8 cellular contexts compared by ENCODE assay signal in genomic region chr6:2765166-2765895, GRCh38. TPM values are rescaled to one million over a fixed set of nuclear protein-coding genes. Genes with fewer than 3 reads are reported as not detected.
A peak's percentile ranks its signal among the peaks of the same experiment; 100 is the strongest.
DNase-seq lines count a peak whose midpoint lies in the region; ATAC-seq, FAIRE-seq and TF ChIP-seq lines count a peak whose summit lies in the region.

Gene WRNIP1 (plus strand): TSS chr6:2765393. CDS start chr6:2765623, 230 bp downstream.

- no peak within 1 kb of the TSS for H2BK5ac ChIP-seq in H1 (ENCODE audit: low read depth, low read length)
- no peak within 1 kb of the TSS for H2BK5ac ChIP-seq in mesendoderm (ENCODE audit: low read length)

- H2BK20ac ChIP-seq in H1 (ENCODE audit: low read length): no peak within 1 kb of the TSS

- H3K4me3 ChIP-seq in H1 (ENCODE audit: extremely low read depth in 1 of 4, insufficient read depth in 2 of 4, low read depth in 3 of 4, low read length in 4 of 4) (peak within 1 kb of the TSS; percentile 81 to 94 (median 84)), mesendoderm (ENCODE audit: low read length) (peak within 1 kb of the TSS; percentile 63)

- peak; percentile 65 to 70 (median 66) for TF ChIP-seq CTCF in H1 (IDR thresholded peaks at IDR 0.05; ENCODE audit: control extremely low read depth in 1 of 3, insufficient read depth in 1 of 3, low read depth in 1 of 3, low read length in 3 of 3)

- H2AK5ac ChIP-seq in H1 (ENCODE audit: low read depth, low read length) (no peak within 1 kb of the TSS), mesendoderm (ENCODE audit: low read length) (no peak within 1 kb of the TSS)

- H3K4me2 ChIP-seq in H1 (ENCODE audit: insufficient read depth in 1 of 2, low read depth in 2 of 2, low read length in 2 of 2) (peak within 1 kb of the TSS; percentile 83 to 88), mesendoderm (ENCODE audit: low read length) (peak within 1 kb of the TSS; percentile 57)

- H3K4me1 ChIP-seq in H1 (replicated peaks in 1 of 4; ENCODE audit: control insufficient read depth in 3 of 4, insufficient read depth in 4 of 4, low read length in 3 of 4) (peaks cover 0 to 11% (median 8%) of the 10 kb centered on the region in 4 experiments; a peak in 4 of 7 replicates), mesendoderm (ENCODE audit: control insufficient read depth, low read depth, low read length) (peaks cover 7% of the 10 kb centered on the region)

- H3K79me1 ChIP-seq in H1 (ENCODE audit: low read depth, low read length): peaks cover 18% of the 10 kb centered on the region
- H3K79me1 ChIP-seq in mesendoderm (ENCODE audit: low read length): peaks cover 11% of the 10 kb centered on the region

- 4% methylated on average over 43 of the region's 104 CpGs; no CpG with 5 or more reads in 1 of the 2 experiments for WGBS in H1 (ENCODE audit: extremely low coverage in 1 of 2, insufficient coverage in 1 of 2, insufficient read length in 1 of 2, insufficient replicate concordance in 2 of 2, low coverage in 1 of 2, low lambda C conversion rate in 2 of 2, missing lambda C conversion rate in 1 of 2), 2 experiments
- WGBS in mesendoderm (ENCODE audit: extremely low coverage, insufficient coverage, low lambda C conversion rate): no CpG with 5 or more reads among the region's 104 CpGs

- peak within 1 kb of the TSS; percentile 47 for H4K5ac ChIP-seq in H1 (ENCODE audit: insufficient read length, low read depth, low read length)
- no peak within 1 kb of the TSS for H4K5ac ChIP-seq in mesendoderm (ENCODE audit: low read length)

- no peak within 1 kb of the TSS for H3K14ac ChIP-seq in H1 (ENCODE audit: insufficient read length)

- H2BK120ac ChIP-seq in H1 (replicated peaks; ENCODE audit: low read depth, low read length) (no peak within 1 kb of the TSS), mesendoderm (ENCODE audit: low read depth, low read length) (no peak within 1 kb of the TSS)

- CTCF ChIA-PET in H1 (lab: Charles Lee; ENCODE audit: partially characterized antibody): interaction anchor here (0.6 to 7.4 kb wide), 4 partner anchors 9 to 27 kb away, joined by 3 to 66 read pairs (median 3); partner anchors contain the start of gene MYLK4

- peak; percentile 9 to 23; a peak in 1 of 4 replicates for TF ChIP-seq RAD21 in H1 (IDR thresholded peaks at IDR 0.05 in 1 of 2, conservative IDR thresholded peaks at IDR 0.05 in 1 of 2; ENCODE audit: low read depth in 2 of 2, low read length in 2 of 2)

- DNase-seq in COLO668 (lab: John Stamatoyannopoulos, UW; ENCODE audit: unreplicated experiment) (peak; percentile 97), HTR-8/SVneo (ENCODE audit: insufficient read length, low spot score) (peak; percentile 96), NOMO-1 treated with DMSO at 0.1 percent for 48 hours (lab: John Stamatoyannopoulos, UW; ENCODE audit: unreplicated experiment) (peak; percentile 98), H1 (ENCODE audit: low read depth in 1 of 2, low spot score in 2 of 2) (peak; percentile 92 to 95), mesendoderm (peak; percentile 100)
- DNase-seq in activated CD8-positive, alpha-beta memory T cell treated with anti-CD3 and anti-CD28 coated beads for 48 hours (ENCODE audit: low read depth in 2 of 3, low spot score in 2 of 3): peak; percentile 82 to 95 (median 82)
- DNase-seq in stimulated activated CD8-positive, alpha-beta memory T cell treated with anti-CD3 and anti-CD28 coated beads, Interleukin-15, amount 100 ng/mL, for 1 hour (ENCODE audit: low read depth): peak; percentile 89

- no peaks in the 10 kb centered on the region for H3K27me3 ChIP-seq in H1 (replicated peaks in 1 of 4; ENCODE audit: control insufficient read depth in 3 of 4, extremely low read depth in 1 of 4, insufficient read depth in 3 of 4, low read length in 3 of 4)
- no peaks in the 10 kb centered on the region for H3K27me3 ChIP-seq in mesendoderm (ENCODE audit: insufficient read depth, low read length, poor library complexity)

- H3K27ac ChIP-seq in H1 (ENCODE audit: low read depth, low read length) (peak within 1 kb of the TSS; percentile 40), mesendoderm (ENCODE audit: low read depth, low read length) (peak within 1 kb of the TSS; percentile 73)

- peak within 1 kb of the TSS; percentile 68 to 87 (median 77); a peak in 6 of 7 replicates for H3K9ac ChIP-seq in H1 (replicated peaks in 1 of 4; ENCODE audit: extremely low read depth in 1 of 4, low read depth in 3 of 4, low read length in 3 of 4)
- peak within 1 kb of the TSS; percentile 92 for H3K9ac ChIP-seq in mesendoderm (ENCODE audit: low read length)

- H3K79me2 ChIP-seq in H1 (ENCODE audit: control insufficient read depth in 1 of 2, insufficient read depth in 2 of 2, low read length in 2 of 2) (peaks cover 16 to 43% of the 10 kb centered on the region in 2 experiments), mesendoderm (ENCODE audit: control insufficient read depth, insufficient read depth, low read length) (peaks cover 34% of the 10 kb centered on the region)

- H3K9me3 ChIP-seq in H1 (ENCODE audit: insufficient read depth in 2 of 2, low read depth in 1 of 2, low read length in 1 of 2): no peaks in the 10 kb centered on the region

- H2AFZ ChIP-seq in H1 (ENCODE audit: low read length): peak within 1 kb of the TSS; percentile 35

- H3K56ac ChIP-seq in H1 (replicated peaks; ENCODE audit: insufficient read length, low read depth, low read length) (peak within 1 kb of the TSS; percentile 57), mesendoderm (ENCODE audit: low read length) (peak within 1 kb of the TSS; percentile 96)

- no peak for TF ChIP-seq POLR2A in H1 (IDR thresholded peaks at IDR 0.05; ENCODE audit: control extremely low read depth in 1 of 2, low read depth in 2 of 2, low read length in 2 of 2)

- H3K36me3 ChIP-seq in H1 (ENCODE audit: control insufficient read depth in 2 of 4, insufficient read depth in 4 of 4, low read length in 3 of 4): peaks cover 0 to 6% (median 0%) of the 10 kb centered on the region in 4 experiments; a peak in 1 of 8 replicates
- no peaks in the 10 kb centered on the region for H3K36me3 ChIP-seq in mesendoderm (ENCODE audit: control insufficient read depth, insufficient read depth, low read length)

- POLR2A ChIA-PET in H1 (lab: Charles Lee; ENCODE audit: partially characterized antibody): interaction anchor here (1.0 to 5.6 kb wide), 7 partner anchors 12 to 223 kb away, joined by 4 to 21 read pairs (median 4); partner anchors contain the start of gene SERPINB1

- no peak within 1 kb of the TSS for H2BK12ac ChIP-seq in H1 (ENCODE audit: low read depth, low read length)

- H3K23ac ChIP-seq in H1 (ENCODE audit: insufficient read length) (no peak within 1 kb of the TSS), mesendoderm (ENCODE audit: low read length) (peak within 1 kb of the TSS; percentile 83)

- peak within 1 kb of the TSS; percentile 90 for H4K8ac ChIP-seq in H1 (ENCODE audit: extremely low read depth, insufficient read depth, low read length)
- no peak within 1 kb of the TSS for H4K8ac ChIP-seq in mesendoderm (ENCODE audit: low read depth, low read length)

- peak within 1 kb of the TSS; percentile 47 for H4K91ac ChIP-seq in H1 (replicated peaks; ENCODE audit: insufficient read length, low read length)

- H3K4ac ChIP-seq in H1 (replicated peaks; ENCODE audit: insufficient read length, low read depth, low read length) (no peak within 1 kb of the TSS), mesendoderm (ENCODE audit: low read depth, low read length) (peak within 1 kb of the TSS; percentile 50)

- peak; percentile 89 for ATAC-seq in GM21367 (IDR thresholded peaks at IDR 0.05; ENCODE audit: unreplicated experiment)

- H3K18ac ChIP-seq in H1 (ENCODE audit: extremely low read depth, low read length) (peak within 1 kb of the TSS; percentile 72), mesendoderm (ENCODE audit: low read length) (peak within 1 kb of the TSS; percentile 19)

- H3K23me2 ChIP-seq in H1 (ENCODE audit: low read depth, low read length): peaks cover 11% of the 10 kb centered on the region

- FAIRE-seq in HTR-8/SVneo (lab: Jason Lieb, UNC): peak; percentile 98
- no peak for FAIRE-seq in H1 (lab: Jason Lieb, UNC)

- peak in 1 of 2 experiments; percentile 58; a peak in 1 of 3 replicates for TF ChIP-seq EP300 in H1 (IDR thresholded peaks at IDR 0.05; ENCODE audit: borderline replicate concordance in 1 of 2, low read depth in 2 of 2, low read length in 2 of 2)

- H2BK15ac ChIP-seq in H1 (ENCODE audit: low read length) (no peak within 1 kb of the TSS), mesendoderm (replicated peaks; ENCODE audit: low read depth) (no peak within 1 kb of the TSS)

- H4K20me1 ChIP-seq in H1 (replicated peaks in 1 of 2; ENCODE audit: control insufficient read depth in 1 of 2, insufficient read depth in 2 of 2, low read length in 2 of 2): peaks cover 14 to 20% of the 10 kb centered on the region in 2 experiments

TF ChIP-seq in H1, 55 proteins besides CTCF, POLR2A, EP300 and RAD21 (continues in another document):
- TF ChIP-seq RNF2 (IDR thresholded peaks at IDR 0.05; ENCODE audit: borderline replicate concordance, low read depth, low read length, missing control alignments, poor library complexity, severe bottlenecking): no peak
- peak; percentile 83 for TF ChIP-seq PHF8 (conservative IDR thresholded peaks at IDR 0.05; ENCODE audit: low read depth, low read length)
- TF ChIP-seq ATF3 (IDR thresholded peaks at IDR 0.05; ENCODE audit: insufficient read depth, low read depth, low read length): no peak
- TF ChIP-seq MAX (IDR thresholded peaks at IDR 0.05): peak; percentile 90
- TF ChIP-seq ASH2L (IDR thresholded peaks at IDR 0.05; ENCODE audit: low read length): no peak
- peak; percentile 42; the same call in 1 of the 2 replicates for TF ChIP-seq TCF12 (IDR thresholded peaks at IDR 0.05; ENCODE audit: low read depth, low read length)
- peak; percentile 80 for TF ChIP-seq CHD2 (IDR thresholded peaks at IDR 0.05; ENCODE audit: low read length)
- TF ChIP-seq TEAD4 (IDR thresholded peaks at IDR 0.05; ENCODE audit: low read depth, low read length): peak; percentile 62; the same call in 1 of the 2 replicates

RNA-seq across cellular contexts. Expression of gene WRNIP1, which starts in this region (rescaled TPM):
- 39.2 TPM in 2 replicates for total RNA-seq in H1 (2021; fragmentation: NEBNext Ultra II Directional; extraction: Animal tissue kit (Norgen Biotek cat#: 25700))
- 38.2 and 42.2 TPM in 2 replicates for polyA plus RNA-seq in H1 (2011; rRNA removed)
- polyA plus RNA-seq in H1 (2011; cell fraction: cytosol; rRNA removed): 47.3 TPM
- polyA plus RNA-seq in H1 (2011; cell fraction: nucleus; rRNA removed): 39.8 TPM
- polyA plus RNA-seq in H1 (2012, experiment 1 of 2): 31.7 to 35.4 TPM (median 33.2 TPM) in 4 replicates
- 31.8 TPM for polyA plus RNA-seq in H1 (2012, experiment 2 of 2)
- polyA plus RNA-seq in H1 (2013, experiment 1 of 2): 22.5 TPM
- polyA plus RNA-seq in H1 (2013, experiment 2 of 2): 22.7 TPM
- 21.8 and 30.5 TPM in 2 replicates for polyA minus RNA-seq in H1 (2011; rRNA and poly(A)+ RNA removed)
- polyA minus RNA-seq in H1 (2011; cell fraction: cytosol; rRNA and poly(A)+ RNA removed): 16.9 TPM
- 23.3 TPM for polyA minus RNA-seq in H1 (2011; cell fraction: nucleus; rRNA and poly(A)+ RNA removed)
- polyA plus RNA-seq in mesendoderm (2013, experiment 1 of 2): 34.4 TPM
- polyA plus RNA-seq in mesendoderm (2013, experiment 2 of 2): 35.4 TPM

Comparison
In these comparisons a context has a peak if more than half of its experiments do, and no peak if none do; other contexts are left out.
1. Peak in every context shown above with its lines: DNase-seq, ATAC-seq, H3K4me3 ChIP-seq and H3K27ac ChIP-seq.